In genomic region chr5:91645347-91645746, GRCh38 we compare ENCODE assay signal across 2 cellular contexts.
TF ChIP-seq lines count a peak whose summit lies in the region.

No MANE protein-coding gene starts in this region.

TF ChIP-seq in GM23338, 12 proteins besides CTCF, POLR2A, EP300 and RAD21:
- TF ChIP-seq NANOG (IDR thresholded peaks at IDR 0.05; ENCODE audit: borderline replicate concordance), result no peak
- no peak for TF ChIP-seq ZNF114 (CRISPR knock-in tag; IDR thresholded peaks at IDR 0.05)
- TF ChIP-seq REST (IDR thresholded peaks at IDR 0.05; ENCODE audit: unreplicated experiment), result no peak
- TF ChIP-seq ZNF331 (CRISPR knock-in tag; IDR thresholded peaks at IDR 0.05; ENCODE audit: low read depth), result no peak
- no peak for TF ChIP-seq EZH2 (IDR thresholded peaks at IDR 0.05; ENCODE audit: low read depth, unreplicated experiment)
- TF ChIP-seq EZH2phosphoT487 (IDR thresholded peaks at IDR 0.05; ENCODE audit: unreplicated experiment), result no peak
- TF ChIP-seq ETS1 (IDR thresholded peaks at IDR 0.05), result no peak
- no peak for TF ChIP-seq CREB1 (CRISPR knock-in tag; IDR thresholded peaks at IDR 0.05; ENCODE audit: low read depth)
- TF ChIP-seq ZNF462 (CRISPR knock-in tag; IDR thresholded peaks at IDR 0.05), result no peak
- TF ChIP-seq JUNB (IDR thresholded peaks at IDR 0.05; ENCODE audit: unreplicated experiment), result no peak
- TF ChIP-seq POLR2AphosphoS5 (IDR thresholded peaks at IDR 0.05; ENCODE audit: low read depth), result no peak
- no peak for TF ChIP-seq STAT1 (IDR thresholded peaks at IDR 0.05; ENCODE audit: unreplicated experiment)

TF ChIP-seq in H1, 55 proteins besides CTCF, POLR2A, EP300 and RAD21:
- TF ChIP-seq CEBPB (IDR thresholded peaks at IDR 0.05; ENCODE audit: low read depth, low read length) (no peak), GTF2F1 (IDR thresholded peaks at IDR 0.05; ENCODE audit: borderline replicate concordance, low read depth, low read length) (no peak), CHD2 (IDR thresholded peaks at IDR 0.05; ENCODE audit: low read length) (no peak), RXRA (IDR thresholded peaks at IDR 0.05; ENCODE audit: insufficient read depth, low read depth, low read length) (no peak), EZH2 (IDR thresholded peaks at IDR 0.05; ENCODE audit: low read depth, low read length, severe bottlenecking) (no peak), YY1 (IDR thresholded peaks at IDR 0.05; ENCODE audit: low read depth, low read length) (no peak), GABPA (IDR thresholded peaks at IDR 0.05; ENCODE audit: borderline replicate concordance, insufficient read depth, low read length) (no peak), SUZ12 (IDR thresholded peaks at IDR 0.05; ENCODE audit: low read length) (no peak), SP4 (IDR thresholded peaks at IDR 0.05; ENCODE audit: low read length) (no peak), CBX5 (IDR thresholded peaks at IDR 0.05; ENCODE audit: low read depth, low read length) (no peak), SRF (IDR thresholded peaks at IDR 0.05; ENCODE audit: low read depth, low read length) (no peak), RBBP5 (IDR thresholded peaks at IDR 0.05; ENCODE audit: borderline replicate concordance, low read depth, low read length) (no peak), SIX5 (IDR thresholded peaks at IDR 0.05; ENCODE audit: low read depth, low read length) (no peak), BACH1 (IDR thresholded peaks at IDR 0.05; ENCODE audit: low read length) (no peak), EGR1 (IDR thresholded peaks at IDR 0.05; ENCODE audit: borderline replicate concordance, low read depth, low read length) (no peak), CREB1 (IDR thresholded peaks at IDR 0.05) (no peak), KDM1A (IDR thresholded peaks at IDR 0.05; ENCODE audit: borderline replicate concordance, low read length) (no peak), BRCA1 (IDR thresholded peaks at IDR 0.05; ENCODE audit: low read depth, low read length) (no peak), CHD7 (IDR thresholded peaks at IDR 0.05; ENCODE audit: insufficient replicate concordance, low read length) (no peak), SIN3A (conservative IDR thresholded peaks at IDR 0.05 in 1 of 2, IDR thresholded peaks at IDR 0.05 in 1 of 2; ENCODE audit: low read depth in 1 of 2, low read length in 2 of 2) (no peak)
